Comparison of ENCODE assay signal across 14 cellular contexts in genomic region chr5:58967597-58968281, GRCh38.
A peak's percentile ranks its signal among the peaks of the same experiment; 100 is the strongest.
DNase-seq lines count a peak whose midpoint lies in the region; ATAC-seq and TF ChIP-seq lines count a peak whose summit lies in the region.
"Had no signal": no experiment of that assay in that cellular context is flagged by ENCODE, and none has a peak within 500 bp of the region (broad histone marks: within the 10 kb centered on the region; RNA-seq: fewer than 3 reads in every experiment).

No MANE protein-coding gene starts in this region.

- no peaks in the 10 kb centered on the region for H3K27me3 Mint-ChIP-seq in activated naive CD4-positive, alpha-beta T cell treated with anti-CD3 and anti-CD28 coated beads, Interleukin-2, amount 50 U/mL, for 24 hours
- no peaks in the 10 kb centered on the region for H3K27me3 Mint-ChIP-seq in activated T-helper 17 cell treated with anti-CD3 and anti-CD28 coated beads, Interleukin-2, amount 50 U/mL, for 72 hours
- H3K27me3 Mint-ChIP-seq in type B pancreatic cell, result no peaks in the 10 kb centered on the region

- no peak for TF ChIP-seq CTCF in type B pancreatic cell (conservative IDR thresholded peaks at IDR 0.05)

- no peaks in the 10 kb centered on the region for H3K36me3 Mint-ChIP-seq in activated naive CD4-positive, alpha-beta T cell treated with anti-CD3 and anti-CD28 coated beads, Interleukin-2, amount 50 U/mL, for 24 hours
- H3K36me3 Mint-ChIP-seq in activated T-helper 17 cell treated with anti-CD3 and anti-CD28 coated beads, Interleukin-2, amount 50 U/mL, for 72 hours (ENCODE audit: low read depth), result peaks cover 23% of the 10 kb centered on the region
- peaks cover 1% of the 10 kb centered on the region for H3K36me3 Mint-ChIP-seq in type B pancreatic cell

- H3K9me3 Mint-ChIP-seq in activated naive CD4-positive, alpha-beta T cell treated with anti-CD3 and anti-CD28 coated beads, Interleukin-2, amount 50 U/mL, for 24 hours, result no peaks in the 10 kb centered on the region
- peaks cover 3% of the 10 kb centered on the region for H3K9me3 Mint-ChIP-seq in activated T-helper 17 cell treated with anti-CD3 and anti-CD28 coated beads, Interleukin-2, amount 50 U/mL, for 72 hours
- H3K9me3 Mint-ChIP-seq in type B pancreatic cell, result no peaks in the 10 kb centered on the region

- no peak for ATAC-seq in activated T-helper 17 cell treated with anti-CD3 and anti-CD28 coated beads, Interleukin-2, amount 50 U/mL, for 72 hours (replicated peaks)
- ATAC-seq in GM18519 (IDR thresholded peaks at IDR 0.05; ENCODE audit: low FRiP score, unreplicated experiment), result no peak
- ATAC-seq: Right ventricle myocardium inferior had no signal

- no peak for DNase-seq in activated naive CD4-positive, alpha-beta T cell treated with anti-CD3 and anti-CD28 coated beads, Interleukin-2, amount 50 U/mL, for 16 hours
- DNase-seq in NCI-H69 (lab: John Stamatoyannopoulos, UW) (peak; percentile 17), type B pancreatic cell (ENCODE audit: extremely low spot score, unreplicated experiment) (no peak)
- no peak for DNase-seq in activated CD4-positive, alpha-beta T cell treated with anti-CD3 and anti-CD28 coated beads, Interleukin-2, amount 50 U/mL, for 4 hours
- DNase-seq: GOT3, KG1, NCI-H1436 treated with DMSO at 0.1 percent for 48 hours, NCI-H2081, NCI-H510A, Peyer's patch had no signal

- peaks cover 4% of the 10 kb centered on the region for H3K4me1 Mint-ChIP-seq in activated naive CD4-positive, alpha-beta T cell treated with anti-CD3 and anti-CD28 coated beads, Interleukin-2, amount 50 U/mL, for 24 hours
- H3K4me1 Mint-ChIP-seq in activated T-helper 17 cell treated with anti-CD3 and anti-CD28 coated beads, Interleukin-2, amount 50 U/mL, for 72 hours, result peaks cover 4% of the 10 kb centered on the region
- H3K4me1 Mint-ChIP-seq in type B pancreatic cell (ENCODE audit: unreplicated experiment), result peaks cover 11% of the 10 kb centered on the region

- no peak overlapping the region for H3K4me3 Mint-ChIP-seq in activated naive CD4-positive, alpha-beta T cell treated with anti-CD3 and anti-CD28 coated beads, Interleukin-2, amount 50 U/mL, for 24 hours
- no peak overlapping the region for H3K4me3 Mint-ChIP-seq in activated T-helper 17 cell treated with anti-CD3 and anti-CD28 coated beads, Interleukin-2, amount 50 U/mL, for 72 hours
- no peak overlapping the region for H3K4me3 Mint-ChIP-seq in type B pancreatic cell

- peak overlapping the region; percentile 77 for H3K27ac Mint-ChIP-seq in activated naive CD4-positive, alpha-beta T cell treated with anti-CD3 and anti-CD28 coated beads, Interleukin-2, amount 50 U/mL, for 24 hours
- H3K27ac Mint-ChIP-seq in activated T-helper 17 cell treated with anti-CD3 and anti-CD28 coated beads, Interleukin-2, amount 50 U/mL, for 72 hours, result peak overlapping the region; percentile 65
- H3K27ac Mint-ChIP-seq in type B pancreatic cell, result peak overlapping the region; percentile 6

Comparison
In these comparisons a context has a peak if more than half of its experiments do, and no peak if none do; other contexts are left out.
1. H3K27ac Mint-ChIP-seq: peak in every context shown above with its lines; median percentile 77 in activated naive CD4-positive, alpha-beta T cell treated with anti-CD3 and anti-CD28 coated beads, Interleukin-2, amount 50 U/mL, for 24 hours; 65 in activated T-helper 17 cell treated with anti-CD3 and anti-CD28 coated beads, Interleukin-2, amount 50 U/mL, for 72 hours; 6 in type B pancreatic cell.